22 cellular contexts compared by ENCODE assay signal in genomic region chr16:13391337-13391736, GRCh38.
DNase-seq lines count a peak whose midpoint lies in the region; ATAC-seq and TF ChIP-seq lines count a peak whose summit lies in the region.
"Had no signal": no experiment of that assay in that cellular context is flagged by ENCODE, and none has a peak within 500 bp of the region (broad histone marks: within the 10 kb centered on the region; RNA-seq: fewer than 3 reads in every experiment).

No MANE protein-coding gene starts in this region.

- H3K9ac ChIP-seq in BLaER1, result no peak overlapping the region

- DNase-seq in GM13977 (ENCODE audit: low spot score), result peak; percentile 19
- peak; percentile 7 for DNase-seq in NCI-H524 treated with DMSO at 0.1 percent for 48 hours (lab: John Stamatoyannopoulos, UW)
- peak; percentile 3 for DNase-seq in germinal center (ENCODE audit: low spot score)
- DNase-seq in NCI-H1048 (lab: John Stamatoyannopoulos, UW), result no peak
- DNase-seq in stimulated activated naive CD4-positive, alpha-beta T cell treated with Interleukin-2 at 50 U/mL for 16 hours (lab: John Stamatoyannopoulos, UW), result no peak
- DNase-seq: 8988T; CD4-positive, CD25-positive, alpha-beta regulatory T cell; COR-L47; DMS153; GF-D8; HCEC 1CT; Kasumi-1; MG63; NCI-H1092 treated with DMSO at 0.1 percent for 48 hours; NCI-H2227 treated with DMSO at 0.1 percent for 48 hours; NCI-H510A treated with DMSO at 0.1 percent for 48 hours; Peyer's patch had no signal

- peaks cover 14% of the 10 kb centered on the region for H3K9me3 Mint-ChIP-seq in activated T-helper 17 cell treated with anti-CD3 and anti-CD28 coated beads, Interleukin-2, amount 50 U/mL, for 72 hours

- no peaks in the 10 kb centered on the region for H3K27me3 ChIP-seq in BLaER1
- H3K27me3 ChIP-seq: MG63, Peyer's patch had no signal

- ATAC-seq in activated T-helper 17 cell treated with anti-CD3 and anti-CD28 coated beads, Interleukin-2, amount 50 U/mL, for 72 hours (replicated peaks), result no peak
- no peak for ATAC-seq in SK-N-SH treated with all-trans-retinoic acid at 6 μM for 48 hours
- ATAC-seq: GM23338 had no signal

- no peaks in the 10 kb centered on the region for H3K4me1 Mint-ChIP-seq in activated T-helper 17 cell treated with anti-CD3 and anti-CD28 coated beads, Interleukin-2, amount 50 U/mL, for 72 hours
- H3K4me1 Mint-ChIP-seq: CD4-positive, CD25-positive, alpha-beta regulatory T cell; GM23338 had no signal

- in situ Hi-C loops in GM13977 (cut with MboI; ENCODE audit: low pct_unique_long_range_greater_than_20kb, low sequenced_read_pairs, unreplicated experiment), result no loop called here

- H3K4me2 ChIP-seq in BLaER1, result peak overlapping the region; percentile 1; the same call in 1 of the 2 replicates
- H3K4me2 ChIP-seq: GM23338 had no signal

- H3K4me3 Mint-ChIP-seq in activated T-helper 17 cell treated with anti-CD3 and anti-CD28 coated beads, Interleukin-2, amount 50 U/mL, for 72 hours, result no peak overlapping the region
- H3K4me3 Mint-ChIP-seq: B cell; CD4-positive, CD25-positive, alpha-beta regulatory T cell; GM23338 had no signal

- no peaks in the 10 kb centered on the region for H4K20me1 ChIP-seq in BLaER1

- no peak overlapping the region for H3K27ac ChIP-seq in BLaER1
- H3K27ac ChIP-seq: Peyer's patch had no signal

- no peak overlapping the region for H3K4me3 ChIP-seq in BLaER1
- H3K4me3 ChIP-seq: GM23338, MG63, Peyer's patch had no signal

- H3K27me3 Mint-ChIP-seq in activated T-helper 17 cell treated with anti-CD3 and anti-CD28 coated beads, Interleukin-2, amount 50 U/mL, for 72 hours, result peaks cover 6% of the 10 kb centered on the region
- H3K27me3 Mint-ChIP-seq: B cell; CD4-positive, CD25-positive, alpha-beta regulatory T cell had no signal

- no peaks in the 10 kb centered on the region for H3K36me3 ChIP-seq in BLaER1
- H3K36me3 ChIP-seq: MG63, Peyer's patch had no signal

- H3K4me1 ChIP-seq in BLaER1, result peaks cover 27% of the 10 kb centered on the region
- H3K4me1 ChIP-seq: Peyer's patch had no signal

- TF ChIP-seq CTCF in GM13977 (IDR thresholded peaks at IDR 0.05; ENCODE audit: extremely low read depth, insufficient read depth, missing control alignments), result peak; percentile 11

- no peaks in the 10 kb centered on the region for H3K36me3 Mint-ChIP-seq in activated T-helper 17 cell treated with anti-CD3 and anti-CD28 coated beads, Interleukin-2, amount 50 U/mL, for 72 hours (ENCODE audit: low read depth)
- H3K36me3 Mint-ChIP-seq: CD4-positive, CD25-positive, alpha-beta regulatory T cell had no signal

- peaks cover 7% of the 10 kb centered on the region for H3K9me3 ChIP-seq in BLaER1
- H3K9me3 ChIP-seq: MG63, Peyer's patch had no signal

- no peak overlapping the region for H3K27ac Mint-ChIP-seq in activated T-helper 17 cell treated with anti-CD3 and anti-CD28 coated beads, Interleukin-2, amount 50 U/mL, for 72 hours
- H3K27ac Mint-ChIP-seq: CD4-positive, CD25-positive, alpha-beta regulatory T cell; GM23338 had no signal

TF ChIP-seq in SK-N-SH treated with all-trans-retinoic acid at 6 μM for 48 hours, 23 proteins besides CTCF, POLR2A, EP300 and RAD21:
- TF ChIP-seq TOX (CRISPR knock-in tag; IDR thresholded peaks at IDR 0.05; ENCODE audit: borderline replicate concordance), result no peak
- TF ChIP-seq ZC3H10 (CRISPR knock-in tag; IDR thresholded peaks at IDR 0.05), result no peak
- TF ChIP-seq, protein P1, sequence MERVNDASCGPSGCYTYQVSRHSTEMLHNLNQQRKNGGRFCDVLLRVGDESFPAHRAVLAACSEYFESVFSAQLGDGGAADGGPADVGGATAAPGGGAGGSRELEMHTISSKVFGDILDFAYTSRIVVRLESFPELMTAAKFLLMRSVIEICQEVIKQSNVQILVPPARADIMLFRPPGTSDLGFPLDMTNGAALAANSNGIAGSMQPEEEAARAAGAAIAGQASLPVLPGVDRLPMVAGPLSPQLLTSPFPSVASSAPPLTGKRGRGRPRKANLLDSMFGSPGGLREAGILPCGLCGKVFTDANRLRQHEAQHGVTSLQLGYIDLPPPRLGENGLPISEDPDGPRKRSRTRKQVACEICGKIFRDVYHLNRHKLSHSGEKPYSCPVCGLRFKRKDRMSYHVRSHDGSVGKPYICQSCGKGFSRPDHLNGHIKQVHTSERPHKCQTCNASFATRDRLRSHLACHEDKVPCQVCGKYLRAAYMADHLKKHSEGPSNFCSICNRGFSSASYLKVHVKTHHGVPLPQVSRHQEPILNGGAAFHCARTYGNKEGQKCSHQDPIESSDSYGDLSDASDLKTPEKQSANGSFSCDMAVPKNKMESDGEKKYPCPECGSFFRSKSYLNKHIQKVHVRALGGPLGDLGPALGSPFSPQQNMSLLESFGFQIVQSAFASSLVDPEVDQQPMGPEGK (CRISPR knock-in tag; IDR thresholded peaks at IDR 0.05; ENCODE audit: borderline replicate concordance), result no peak
- TF ChIP-seq SNAI2 (CRISPR knock-in tag; IDR thresholded peaks at IDR 0.05), result no peak
- no peak for TF ChIP-seq TSHZ2 (CRISPR knock-in tag; IDR thresholded peaks at IDR 0.05)
- no peak for TF ChIP-seq ZNF8 (CRISPR knock-in tag; IDR thresholded peaks at IDR 0.05)
- TF ChIP-seq ISL1 (CRISPR knock-in tag; IDR thresholded peaks at IDR 0.05), result no peak
- TF ChIP-seq, protein P2, sequence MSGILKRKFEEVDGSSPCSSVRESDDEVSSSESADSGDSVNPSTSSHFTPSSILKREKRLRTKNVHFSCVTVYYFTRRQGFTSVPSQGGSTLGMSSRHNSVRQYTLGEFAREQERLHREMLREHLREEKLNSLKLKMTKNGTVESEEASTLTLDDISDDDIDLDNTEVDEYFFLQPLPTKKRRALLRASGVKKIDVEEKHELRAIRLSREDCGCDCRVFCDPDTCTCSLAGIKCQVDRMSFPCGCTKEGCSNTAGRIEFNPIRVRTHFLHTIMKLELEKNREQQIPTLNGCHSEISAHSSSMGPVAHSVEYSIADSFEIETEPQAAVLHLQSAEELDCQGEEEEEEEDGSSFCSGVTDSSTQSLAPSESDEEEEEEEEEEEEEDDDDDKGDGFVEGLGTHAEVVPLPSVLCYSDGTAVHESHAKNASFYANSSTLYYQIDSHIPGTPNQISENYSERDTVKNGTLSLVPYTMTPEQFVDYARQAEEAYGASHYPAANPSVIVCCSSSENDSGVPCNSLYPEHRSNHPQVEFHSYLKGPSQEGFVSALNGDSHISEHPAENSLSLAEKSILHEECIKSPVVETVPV (CRISPR knock-in tag; IDR thresholded peaks at IDR 0.05), result no peak
- no peak for TF ChIP-seq BACH2 (CRISPR knock-in tag; IDR thresholded peaks at IDR 0.05; ENCODE audit: borderline replicate concordance)
- TF ChIP-seq, protein P3, sequence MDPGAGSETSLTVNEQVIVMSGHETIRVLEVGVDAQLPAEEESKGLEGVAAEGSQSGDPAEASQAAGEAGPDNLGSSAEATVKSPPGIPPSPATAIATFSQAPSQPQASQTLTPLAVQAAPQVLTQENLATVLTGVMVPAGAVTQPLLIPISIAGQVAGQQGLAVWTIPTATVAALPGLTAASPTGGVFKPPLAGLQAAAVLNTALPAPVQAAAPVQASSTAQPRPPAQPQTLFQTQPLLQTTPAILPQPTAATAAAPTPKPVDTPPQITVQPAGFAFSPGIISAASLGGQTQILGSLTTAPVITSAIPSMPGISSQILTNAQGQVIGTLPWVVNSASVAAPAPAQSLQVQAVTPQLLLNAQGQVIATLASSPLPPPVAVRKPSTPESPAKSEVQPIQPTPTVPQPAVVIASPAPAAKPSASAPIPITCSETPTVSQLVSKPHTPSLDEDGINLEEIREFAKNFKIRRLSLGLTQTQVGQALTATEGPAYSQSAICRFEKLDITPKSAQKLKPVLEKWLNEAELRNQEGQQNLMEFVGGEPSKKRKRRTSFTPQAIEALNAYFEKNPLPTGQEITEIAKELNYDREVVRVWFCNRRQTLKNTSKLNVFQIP (CRISPR knock-in tag; IDR thresholded peaks at IDR 0.05; ENCODE audit: borderline replicate concordance, low read depth), result no peak
- no peak for TF ChIP-seq GLIS3 (CRISPR knock-in tag; IDR thresholded peaks at IDR 0.05)
- no peak for TF ChIP-seq ZNF565 (CRISPR knock-in tag; conservative IDR thresholded peaks at IDR 0.05; ENCODE audit: low read depth)
- TF ChIP-seq ARNTL (CRISPR knock-in tag; IDR thresholded peaks at IDR 0.05; ENCODE audit: borderline replicate concordance, low read depth), result no peak
- TF ChIP-seq ZFP3 (CRISPR knock-in tag; IDR thresholded peaks at IDR 0.05), result no peak
- TF ChIP-seq TCF4 (CRISPR knock-in tag; IDR thresholded peaks at IDR 0.05; ENCODE audit: borderline replicate concordance), result no peak
- TF ChIP-seq OSR1 (CRISPR knock-in tag; IDR thresholded peaks at IDR 0.05), result no peak
- no peak for TF ChIP-seq ESRRG (CRISPR knock-in tag; IDR thresholded peaks at IDR 0.05)
- TF ChIP-seq ZNF70 (CRISPR knock-in tag; IDR thresholded peaks at IDR 0.05), result no peak

Comparison
In these comparisons a context has a peak if more than half of its experiments do, and no peak if none do; other contexts are left out.
1. DNase-seq: peak in GM13977 (single experiment), NCI-H524 treated with DMSO at 0.1 percent for 48 hours (single experiment) and germinal center (single experiment); none in NCI-H1048 (single experiment) and stimulated activated naive CD4-positive, alpha-beta T cell treated with Interleukin-2 at 50 U/mL for 16 hours (single experiment).